In the genomic region with DNA sequence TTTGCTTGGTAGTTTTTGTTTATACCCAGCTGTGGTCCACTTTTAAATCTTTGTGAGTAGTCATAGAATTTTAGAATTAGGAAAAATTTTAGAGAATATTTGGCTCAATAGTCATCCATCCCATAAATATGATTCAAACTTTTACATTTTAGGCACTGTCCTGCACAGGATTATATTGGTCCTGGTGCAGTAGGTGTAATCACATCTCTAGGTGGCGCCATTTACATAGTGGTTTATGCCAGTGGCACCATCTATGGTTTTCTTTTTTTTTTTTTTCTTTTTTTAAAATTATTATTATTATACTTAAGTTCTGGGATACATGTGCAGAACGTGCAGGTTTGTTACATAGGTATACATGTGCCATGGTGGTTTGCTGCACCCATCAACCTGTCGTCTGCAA, we compare ENCODE assay signal across 8 cellular contexts.
DNase-seq lines count a peak whose midpoint lies in the region; ATAC-seq and TF ChIP-seq lines count a peak whose summit lies in the region.

No MANE protein-coding gene starts in this region.

- no peak overlapping the region for H3K4me3 ChIP-seq in fibroblast of villous mesenchyme (ENCODE audit: low read depth, low read length)

- peak; percentile 66 for ATAC-seq in HG02759 (IDR thresholded peaks at IDR 0.05; ENCODE audit: unreplicated experiment)
- no peak for ATAC-seq in GM19467 (IDR thresholded peaks at IDR 0.05; ENCODE audit: unreplicated experiment)

- H3K9me3 Mint-ChIP-seq in type B pancreatic cell = no peaks in the 10 kb centered on the region
- peaks cover 0 to 7% (median 2%) of the 10 kb centered on the region in 6 donors for H3K9me3 Mint-ChIP-seq in immature natural killer cell

- H3K4me1 Mint-ChIP-seq in type B pancreatic cell (ENCODE audit: unreplicated experiment) = no peaks in the 10 kb centered on the region
- no peaks in the 10 kb centered on the region for H3K4me1 Mint-ChIP-seq in immature natural killer cell

- peak; percentile 1 for DNase-seq in NCI-H2171 treated with DMSO at 0.1 percent for 48 hours (lab: John Stamatoyannopoulos, UW)
- no peak for DNase-seq in NCI-H2171 (lab: John Stamatoyannopoulos, UW)
- peak; percentile 8 for DNase-seq in OCI-M1 (lab: John Stamatoyannopoulos, UW)
- DNase-seq in fibroblast of villous mesenchyme (ENCODE audit: low read depth) = peak; percentile 63
- no peak for DNase-seq in type B pancreatic cell (ENCODE audit: extremely low spot score, unreplicated experiment)
- DNase-seq in immature natural killer cell = no peak

- H3K4me3 Mint-ChIP-seq in type B pancreatic cell = no peak overlapping the region
- H3K4me3 Mint-ChIP-seq in immature natural killer cell = no peak overlapping the region

- TF ChIP-seq CTCF in fibroblast of villous mesenchyme (IDR thresholded peaks at IDR 0.05; ENCODE audit: insufficient read depth, low read depth, low read length) (peak; percentile 61), type B pancreatic cell (conservative IDR thresholded peaks at IDR 0.05) (peak; percentile 74)

- no peaks in the 10 kb centered on the region for H3K27me3 Mint-ChIP-seq in type B pancreatic cell
- H3K27me3 Mint-ChIP-seq in immature natural killer cell (ENCODE audit: low read depth in 3 of 3) = no peaks in the 10 kb centered on the region

- H3K36me3 Mint-ChIP-seq in type B pancreatic cell (peaks cover 3% of the 10 kb centered on the region), immature natural killer cell (no peaks in the 10 kb centered on the region)

- H3K27ac Mint-ChIP-seq in type B pancreatic cell (no peak overlapping the region), immature natural killer cell (no peak overlapping the region)

Comparison
In these comparisons a context has a peak if more than half of its experiments do, and no peak if none do; other contexts are left out.
1. DNase-seq: peak in NCI-H2171 treated with DMSO at 0.1 percent for 48 hours (single experiment), OCI-M1 (single experiment) and fibroblast of villous mesenchyme (single experiment); none in NCI-H2171 (single experiment), type B pancreatic cell (single experiment) and immature natural killer cell (0 of 3).